19 cellular contexts compared by ENCODE assay signal in genomic region chr2:21070322-21071257, GRCh38. TPM values are rescaled to one million over a fixed set of nuclear protein-coding genes. Genes with fewer than 3 reads are reported as not detected.
"Had no signal": no experiment of that assay in that cellular context is flagged by ENCODE, and none has a peak within 500 bp of the region (broad histone marks: within the 10 kb centered on the region; RNA-seq: fewer than 3 reads in every experiment).

No MANE protein-coding gene starts in this region.

- H3K9me3 ChIP-seq: adrenal gland, colonic mucosa, neutrophil, right atrium auricular region, tibial artery, vagina had no signal

- H3K36me3 ChIP-seq: adrenal gland, colonic mucosa, neutrophil, right atrium auricular region, tibial artery, vagina had no signal

- H3K9me3 Mint-ChIP-seq: activated naive CD4-positive, alpha-beta T cell treated with anti-CD3 and anti-CD28 coated beads for 36 hours; activated T-helper 17 cell treated with anti-CD3 and anti-CD28 coated beads, Interleukin-2, amount 50 U/mL, for 72 hours; naive thymus-derived CD8-positive, alpha-beta T cell; stimulated activated memory B cell treated with anti-CD40 and anti-IgM and Interleukin-4, amounts not matched to agents 10 μg/mL and 1 μg/mL and 100 μg/mL, for 72 hours had no signal

- H3K4me3 Mint-ChIP-seq: activated naive CD4-positive, alpha-beta T cell treated with anti-CD3 and anti-CD28 coated beads for 36 hours; activated T-helper 17 cell treated with anti-CD3 and anti-CD28 coated beads, Interleukin-2, amount 50 U/mL, for 72 hours; naive thymus-derived CD8-positive, alpha-beta T cell; stimulated activated memory B cell treated with anti-CD40 and anti-IgM and Interleukin-4, amounts not matched to agents 10 μg/mL and 1 μg/mL and 100 μg/mL, for 72 hours had no signal

- ATAC-seq: activated T-helper 17 cell treated with anti-CD3 and anti-CD28 coated beads, Interleukin-2, amount 50 U/mL, for 72 hours; naive thymus-derived CD8-positive, alpha-beta T cell; stimulated activated memory B cell treated with anti-CD40 and anti-IgM and Interleukin-4, amounts not matched to agents 10 μg/mL and 1 μg/mL and 100 μg/mL, for 72 hours had no signal

- H3K27ac Mint-ChIP-seq: activated naive CD4-positive, alpha-beta T cell treated with anti-CD3 and anti-CD28 coated beads for 36 hours; activated T-helper 17 cell treated with anti-CD3 and anti-CD28 coated beads, Interleukin-2, amount 50 U/mL, for 72 hours; naive thymus-derived CD8-positive, alpha-beta T cell; stimulated activated memory B cell treated with anti-CD40 and anti-IgM and Interleukin-4, amounts not matched to agents 10 μg/mL and 1 μg/mL and 100 μg/mL, for 72 hours had no signal

- H3K4me3 ChIP-seq: adrenal gland, colonic mucosa, lung, right atrium auricular region, smooth muscle cell, tibial artery, vagina had no signal

- H3K27ac ChIP-seq: adrenal gland, colonic mucosa, neutrophil, right atrium auricular region, tibial artery, vagina had no signal

- H3K4me1 ChIP-seq: adrenal gland, colonic mucosa, right atrium auricular region, tibial artery, vagina had no signal

- H3K27me3 ChIP-seq: adrenal gland, colonic mucosa, neutrophil, right atrium auricular region, tibial artery, vagina had no signal

- H3K4me1 Mint-ChIP-seq: activated T-helper 17 cell treated with anti-CD3 and anti-CD28 coated beads, Interleukin-2, amount 50 U/mL, for 72 hours; naive thymus-derived CD8-positive, alpha-beta T cell; stimulated activated memory B cell treated with anti-CD40 and anti-IgM and Interleukin-4, amounts not matched to agents 10 μg/mL and 1 μg/mL and 100 μg/mL, for 72 hours had no signal

- H3K36me3 Mint-ChIP-seq: naive thymus-derived CD8-positive, alpha-beta T cell; stimulated activated memory B cell treated with anti-CD40 and anti-IgM and Interleukin-4, amounts not matched to agents 10 μg/mL and 1 μg/mL and 100 μg/mL, for 72 hours had no signal

- DNase-seq: activated CD4-positive, alpha-beta T cell treated with anti-CD3 and anti-CD28 coated beads for 4 hours; activated naive CD4-positive, alpha-beta T cell treated with anti-CD3 and anti-CD28 coated beads for 36 hours; adrenal gland; colonic mucosa; effector CD8-positive, alpha-beta T cell; naive thymus-derived CD8-positive, alpha-beta T cell; posterior cingulate gyrus; T-helper 9 cell; tibial artery had no signal

- H3K27me3 Mint-ChIP-seq: stimulated activated memory B cell treated with anti-CD40 and anti-IgM and Interleukin-4, amounts not matched to agents 10 μg/mL and 1 μg/mL and 100 μg/mL, for 72 hours had no signal

RNA-seq across cellular contexts. Expression of gene APOB, which starts 26.7 kb away (rescaled TPM):
- total RNA-seq: activated naive CD4-positive, alpha-beta T cell treated with anti-CD3 and anti-CD28 coated beads for 36 hours; activated T-helper 17 cell treated with anti-CD3 and anti-CD28 coated beads, Interleukin-2, amount 50 U/mL, for 72 hours; mononuclear cell; naive thymus-derived CD8-positive, alpha-beta T cell; vagina had no signal
- polyA plus RNA-seq: naive thymus-derived CD8-positive, alpha-beta T cell had no signal

RNA-seq across cellular contexts. Expression of gene TDRD15, which starts 53.2 kb away (rescaled TPM):
- total RNA-seq: activated naive CD4-positive, alpha-beta T cell treated with anti-CD3 and anti-CD28 coated beads for 36 hours; adrenal gland; cardiac septum; colonic mucosa; lung; naive thymus-derived CD8-positive, alpha-beta T cell; smooth muscle cell; vagina had no signal
- polyA plus RNA-seq: adrenal gland; esophagus; lung; naive thymus-derived CD8-positive, alpha-beta T cell; smooth muscle cell had no signal
